Comparison of ENCODE assay signal across 13 cellular contexts in genomic region chr21:36479415-36480402, GRCh38. TPM values are rescaled to one million over a fixed set of nuclear protein-coding genes. Genes with fewer than 3 reads are reported as not detected.
DNase-seq lines count a peak whose midpoint lies in the region; ATAC-seq, FAIRE-seq and TF ChIP-seq lines count a peak whose summit lies in the region.
"Had no signal": no experiment of that assay in that cellular context is flagged by ENCODE, and none has a peak within 500 bp of the region (broad histone marks: within the 10 kb centered on the region; RNA-seq: fewer than 3 reads in every experiment).

CLDN14 (minus strand) TSS chr21:36480122; CDS start chr21:36461695, 18,427 bp downstream.

- H3K36me3 ChIP-seq in endothelial cell of umbilical vein (ENCODE audit: control insufficient read depth in 2 of 2, extremely low read depth in 1 of 2, insufficient read depth in 2 of 2, low read length in 2 of 2), result peaks cover 6% of the 10 kb centered on the region in 2 experiments
- H3K36me3 ChIP-seq in neuronal stem cell (replicated peaks in 1 of 2; ENCODE audit: control insufficient read depth in 2 of 2, insufficient read depth in 2 of 2, low read length in 2 of 2), result no peaks in the 10 kb centered on the region
- H3K36me3 ChIP-seq in endodermal cell (ENCODE audit: control insufficient read depth, insufficient read depth, low read length), result no peaks in the 10 kb centered on the region

- no peaks in the 10 kb centered on the region for H3K79me1 ChIP-seq in neuronal stem cell (ENCODE audit: low read depth, low read length)

- POLR2A ChIA-PET in endothelial cell of umbilical vein (lab: Charles Lee), result interaction anchor here (1.6 to 3.0 kb wide), 2 partner anchors 46 to 50 kb away, joined by 5 to 22 read pairs; no protein-coding TSS in a partner anchor

- peak within 1 kb of the TSS; percentile 98 for H3K27ac ChIP-seq in endothelial cell of umbilical vein (ENCODE audit: insufficient read depth, low read depth, low read length)
- no peak within 1 kb of the TSS for H3K27ac ChIP-seq in neuronal stem cell (replicated peaks; ENCODE audit: low read length)
- H3K27ac ChIP-seq in endodermal cell (ENCODE audit: low read depth, low read length), result no peak within 1 kb of the TSS

- H3K4ac ChIP-seq in neuronal stem cell (ENCODE audit: low read length), result peak within 1 kb of the TSS; percentile 7

- H3K9me1 ChIP-seq in endothelial cell of umbilical vein (replicated peaks; ENCODE audit: control insufficient read depth, extremely low read depth, insufficient read depth, low read length), result no peaks in the 10 kb centered on the region

- H2BK15ac ChIP-seq in neuronal stem cell (ENCODE audit: low read length), result no peak within 1 kb of the TSS

- BruUV-seq in endothelial cell of umbilical vein (replicated peaks; lab: Mats Ljungman, UMichigan), result no TSS peak

- no peak within 1 kb of the TSS for H4K91ac ChIP-seq in neuronal stem cell (ENCODE audit: low read depth, low read length, poor library complexity)

- H3K4me3 ChIP-seq in endothelial cell of umbilical vein (replicated peaks in 1 of 3; ENCODE audit: insufficient read depth in 1 of 3, low read depth in 1 of 3, low read length in 3 of 3), result no peak within 1 kb of the TSS
- no peak within 1 kb of the TSS for H3K4me3 ChIP-seq in neuronal stem cell (ENCODE audit: low read length in 2 of 2)
- no peak within 1 kb of the TSS for H3K4me3 ChIP-seq in endodermal cell (ENCODE audit: low read length)

- no peak within 1 kb of the TSS for H3K14ac ChIP-seq in neuronal stem cell (ENCODE audit: low read length)

- no peak within 1 kb of the TSS for H2BK12ac ChIP-seq in neuronal stem cell (ENCODE audit: low read length)

- FAIRE-seq in endothelial cell of umbilical vein (lab: Jason Lieb, UNC), result no peak

- no peak within 1 kb of the TSS for H3K4me3 Mint-ChIP-seq in endodermal cell
- H3K4me3 Mint-ChIP-seq: stimulated activated naive B cell treated with anti-CD40 and anti-IgM and Interleukin-4, amounts not matched to agents 10 μg/mL and 1 μg/mL and 100 μg/mL, for 72 hours had no signal

- no peaks in the 10 kb centered on the region for H3K9me3 Mint-ChIP-seq in endodermal cell
- H3K9me3 Mint-ChIP-seq: stimulated activated naive B cell treated with anti-CD40 and anti-IgM and Interleukin-4, amounts not matched to agents 10 μg/mL and 1 μg/mL and 100 μg/mL, for 72 hours had no signal

- no peaks in the 10 kb centered on the region for H3K36me3 Mint-ChIP-seq in endodermal cell (ENCODE audit: low read depth)
- H3K36me3 Mint-ChIP-seq: stimulated activated naive B cell treated with anti-CD40 and anti-IgM and Interleukin-4, amounts not matched to agents 10 μg/mL and 1 μg/mL and 100 μg/mL, for 72 hours had no signal

- no peak within 1 kb of the TSS for H2BK5ac ChIP-seq in neuronal stem cell (ENCODE audit: low read length)

- WGBS in neuronal stem cell (ENCODE audit: extremely low coverage in 2 of 2, insufficient read length in 2 of 2, insufficient replicate concordance in 1 of 2), 2 donors, result no CpG with 5 or more reads among the region's 25 CpGs
- WGBS in endodermal cell (ENCODE audit: insufficient coverage in 1 of 2, insufficient read length in 1 of 2), 2 experiments, result 94 to 95% methylated on average over 20 to 24 of the region's 25 CpGs

- H2BK120ac ChIP-seq in neuronal stem cell (ENCODE audit: low read depth, low read length), result no peak within 1 kb of the TSS

- intact Hi-C loops in endothelial cell of umbilical vein (cut with micrococcal nuclease), result no loop called here

- TF ChIP-seq CTCF in endothelial cell of umbilical vein (IDR thresholded peaks at IDR 0.05; ENCODE audit: extremely low read depth in 1 of 2, insufficient read depth in 1 of 2, low read depth in 1 of 2, low read length in 2 of 2) (no peak), endodermal cell (conservative IDR thresholded peaks at IDR 0.05) (no peak)

- no peak for ATAC-seq in GM21737 (IDR thresholded peaks at IDR 0.05; ENCODE audit: unreplicated experiment)
- ATAC-seq: left colon; stimulated activated naive B cell treated with anti-CD40 and anti-IgM and Interleukin-4, amounts not matched to agents 10 μg/mL and 1 μg/mL and 100 μg/mL, for 72 hours had no signal

- CTCF ChIA-PET in endothelial cell of umbilical vein (lab: Charles Lee), result interaction anchor here (0.7 to 3.3 kb wide), 10 partner anchors 10 to 108 kb away, joined by 3 to 18 read pairs (median 4); no protein-coding TSS in a partner anchor

- H2AFZ ChIP-seq in endothelial cell of umbilical vein (ENCODE audit: low read depth, low read length) (no peak within 1 kb of the TSS), neuronal stem cell (ENCODE audit: low read length) (no peak within 1 kb of the TSS)

- H3K27ac Mint-ChIP-seq in endodermal cell, result no peak within 1 kb of the TSS
- H3K27ac Mint-ChIP-seq: stimulated activated naive B cell treated with anti-CD40 and anti-IgM and Interleukin-4, amounts not matched to agents 10 μg/mL and 1 μg/mL and 100 μg/mL, for 72 hours had no signal

- peaks cover 13% of the 10 kb centered on the region for H3K79me2 ChIP-seq in endothelial cell of umbilical vein (ENCODE audit: control insufficient read depth, insufficient read depth, low read length)

- no peak within 1 kb of the TSS for H2AK5ac ChIP-seq in neuronal stem cell (ENCODE audit: low read depth, low read length)

- no peak for TF ChIP-seq POLR2A in endothelial cell of umbilical vein (IDR thresholded peaks at IDR 0.05; ENCODE audit: low read depth, low read length)

- H4K20me1 ChIP-seq in endothelial cell of umbilical vein (replicated peaks; ENCODE audit: control insufficient read depth, extremely low read depth, insufficient read depth, low read length), result no peaks in the 10 kb centered on the region

- DNase-seq in AG08396 (ENCODE audit: low spot score) (peak; percentile 33), HuH-7 (ENCODE audit: low spot score) (peak; percentile 71), endothelial cell of umbilical vein (ENCODE audit: low read depth, low spot score) (no peak), neuronal stem cell (ENCODE audit: low spot score) (no peak), endodermal cell (no peak), DMS 273 treated with DMSO at 0.1 percent for 48 hours (lab: John Stamatoyannopoulos, UW) (no peak)
- no peak for DNase-seq in activated CD4-positive, alpha-beta T cell treated with anti-CD3 and anti-CD28 coated beads, Interleukin-2, amount 50 U/mL, for 1 hour
- DNase-seq: left colon; NCI-H2171; stimulated activated CD4-positive, alpha-beta T cell treated with anti-CD3 and anti-CD28 coated beads, Interleukin-2, amount 100 ng/mL, for 48 hours; stimulated activated naive B cell treated with anti-CD40 and anti-IgM and Interleukin-4, amounts not matched to agents 10 μg/mL and 1 μg/mL and 100 μg/mL, for 72 hours had no signal

- H3K9me3 ChIP-seq in endothelial cell of umbilical vein (replicated peaks; ENCODE audit: control insufficient read depth, insufficient read depth, low read length) (no peaks in the 10 kb centered on the region), neuronal stem cell (replicated peaks in 1 of 2; ENCODE audit: control insufficient read depth in 2 of 2, insufficient read depth in 1 of 2, low read depth in 1 of 2, low read length in 2 of 2) (no peaks in the 10 kb centered on the region), endodermal cell (ENCODE audit: control insufficient read depth, low read length) (no peaks in the 10 kb centered on the region)

- H4K8ac ChIP-seq in neuronal stem cell (ENCODE audit: low read depth, low read length), result no peak within 1 kb of the TSS

- no peak within 1 kb of the TSS for H3K23ac ChIP-seq in neuronal stem cell (ENCODE audit: low read depth, low read length, poor library complexity)

- H3K27me3 Mint-ChIP-seq in endodermal cell (ENCODE audit: insufficient read depth), result no peaks in the 10 kb centered on the region

- H3K9ac ChIP-seq in endothelial cell of umbilical vein (replicated peaks; ENCODE audit: extremely low read depth, insufficient read depth, low read length) (peak within 1 kb of the TSS; percentile 73), neuronal stem cell (ENCODE audit: low read depth, low read length, poor library complexity) (no peak within 1 kb of the TSS), endodermal cell (ENCODE audit: extremely low read depth, low read length, poor library complexity, severe bottlenecking) (no peak within 1 kb of the TSS)

- H3K4me1 Mint-ChIP-seq in endodermal cell, result peaks cover 32% of the 10 kb centered on the region
- H3K4me1 Mint-ChIP-seq: stimulated activated naive B cell treated with anti-CD40 and anti-IgM and Interleukin-4, amounts not matched to agents 10 μg/mL and 1 μg/mL and 100 μg/mL, for 72 hours had no signal

- H3K4me1 ChIP-seq in endothelial cell of umbilical vein (ENCODE audit: control insufficient read depth, extremely low read depth, insufficient read depth, low read length) (peaks cover 27% of the 10 kb centered on the region), neuronal stem cell (ENCODE audit: control insufficient read depth in 2 of 2, insufficient read depth in 1 of 2, low read depth in 1 of 2, low read length in 2 of 2) (peaks cover 0 to 4% of the 10 kb centered on the region in 2 donors), endodermal cell (ENCODE audit: control insufficient read depth, insufficient read depth, low read length) (peaks cover 23% of the 10 kb centered on the region)

- H3K4me2 ChIP-seq in endothelial cell of umbilical vein (ENCODE audit: insufficient read depth, low read length), result no peak within 1 kb of the TSS
- H3K4me2 ChIP-seq in neuronal stem cell (ENCODE audit: insufficient read depth, low read length, poor library complexity, severe bottlenecking), result no peak within 1 kb of the TSS

- peak within 1 kb of the TSS; percentile 57 for H3K18ac ChIP-seq in neuronal stem cell (ENCODE audit: low read length)

- no peaks in the 10 kb centered on the region for H3K27me3 ChIP-seq in endothelial cell of umbilical vein (ENCODE audit: control insufficient read depth in 2 of 2, insufficient read depth in 2 of 2, low read length in 2 of 2)
- peaks cover 0 to 35% (median 0%) of the 10 kb centered on the region in 3 experiments for H3K27me3 ChIP-seq in neuronal stem cell (ENCODE audit: control insufficient read depth in 3 of 3, insufficient read depth in 3 of 3, low read depth in 1 of 3, low read length in 3 of 3)
- no peaks in the 10 kb centered on the region for H3K27me3 ChIP-seq in endodermal cell (ENCODE audit: control insufficient read depth, insufficient read depth, low read length, poor library complexity, severe bottlenecking)

- dilution Hi-C loops in endothelial cell of umbilical vein (cut with MboI; ENCODE audit: extremely low pct_ligation_motif_present, low sequenced_read_pairs), result no loop called here

RNA-seq across cellular contexts. Expression of gene CLDN14, which starts in this region (rescaled TPM):
- total RNA-seq in endothelial cell of umbilical vein, result 0.62 and 1.0 TPM in 2 replicates
- 2.5 TPM in 2 replicates for polyA plus RNA-seq in endothelial cell of umbilical vein
- polyA plus RNA-seq in endothelial cell of umbilical vein (2011; cell fraction: cytosol; rRNA removed), result 1.3 and 2.2 TPM in 2 replicates
- 2.2 TPM in 2 replicates for polyA plus RNA-seq in endothelial cell of umbilical vein (2011; cell fraction: nucleus; rRNA removed)
- 3.0 and 3.5 TPM in 2 replicates for polyA plus RNA-seq in endothelial cell of umbilical vein (2012)
- polyA minus RNA-seq in endothelial cell of umbilical vein, result 0.53 TPM in 1 of 2 replicates, not detected in the other
- not detected for polyA minus RNA-seq in endothelial cell of umbilical vein (2011; cell fraction: cytosol; rRNA and poly(A)+ RNA removed)
- polyA minus RNA-seq in endothelial cell of umbilical vein (2011; cell fraction: nucleus; rRNA and poly(A)+ RNA removed), result 1.2 and 2.3 TPM in 2 replicates
- polyA plus RNA-seq in neuronal stem cell (2013, experiment 1 of 2), result not detected
- not detected for polyA plus RNA-seq in neuronal stem cell (2013, experiment 2 of 2)
- not detected for total RNA-seq in endodermal cell
- polyA plus RNA-seq in endodermal cell (2013, experiment 1 of 2), result not detected
- polyA plus RNA-seq in endodermal cell (2013, experiment 2 of 2), result not detected
- total RNA-seq: M059J had no signal

Comparison
In these comparisons a context has a peak if more than half of its experiments do, and no peak if none do; other contexts are left out.
1. DNase-seq: peak in AG08396 (single experiment) and HuH-7 (single experiment); none in endothelial cell of umbilical vein (single experiment), neuronal stem cell (single experiment), endodermal cell (single experiment), DMS 273 treated with DMSO at 0.1 percent for 48 hours (single experiment) and activated CD4-positive, alpha-beta T cell treated with anti-CD3 and anti-CD28 coated beads, Interleukin-2, amount 50 U/mL, for 1 hour (single experiment).